ENCODE assay signal across 15 cellular contexts in the genomic region with DNA sequence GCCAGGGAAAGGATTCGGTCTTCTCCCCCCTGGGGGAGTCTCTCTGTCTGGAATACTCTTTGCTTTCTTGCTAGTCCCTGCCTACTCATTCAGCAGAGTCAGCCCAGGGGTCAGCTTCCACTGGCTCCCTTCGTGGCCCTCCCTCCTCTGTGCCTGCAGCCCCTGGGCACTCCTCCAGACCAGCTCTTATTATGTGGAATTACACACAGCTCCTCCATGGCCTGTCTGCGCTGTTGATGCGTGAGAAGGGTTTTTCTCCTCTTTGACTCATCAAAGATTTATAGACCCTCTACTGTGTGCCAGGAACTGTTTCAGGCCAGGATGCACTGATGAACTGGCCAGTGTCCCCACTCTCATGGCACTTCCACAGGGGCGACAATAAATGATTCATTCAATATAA. TPM values are rescaled to one million over a fixed set of nuclear protein-coding genes. Genes with fewer than 3 reads are reported as not detected.
DNase-seq lines count a peak whose midpoint lies in the region; TF ChIP-seq lines count a peak whose summit lies in the region.
"Had no signal": no experiment of that assay in that cellular context is flagged by ENCODE, and none has a peak within 500 bp of the region (broad histone marks: within the 10 kb centered on the region; RNA-seq: fewer than 3 reads in every experiment).

No MANE protein-coding gene starts in this region.

- no peak overlapping the region for H3K27ac Mint-ChIP-seq in HFFc6
- H3K27ac Mint-ChIP-seq: activated naive CD8-positive, alpha-beta T cell treated with anti-CD3 and anti-CD28 coated beads for 36 hours; dendritic cell treated with granulocyte-macrophage colony-stimulating factor and Interleukin-4, amounts not matched to agents 40 ng/mL and 50 ng/mL, for 4 days had no signal

- WGBS in esophagus squamous epithelium, 2 donors = 26 to 49% methylated on average over 4 to 5 of the region's 5 CpGs

- H3K36me3 ChIP-seq in esophagus squamous epithelium = no peaks in the 10 kb centered on the region

- H3K4me3 ChIP-seq in AG10803 (ENCODE audit: low read length) (no peak overlapping the region), astrocyte of the spinal cord (ENCODE audit: low read depth, low read length) (no peak overlapping the region), esophagus squamous epithelium (no peak overlapping the region)

- TF ChIP-seq POLR2A in esophagus squamous epithelium (IDR thresholded peaks at IDR 0.05) = no peak

- no peaks in the 10 kb centered on the region for H3K36me3 Mint-ChIP-seq in HFFc6 (ENCODE audit: low read depth)
- H3K36me3 Mint-ChIP-seq: activated naive CD8-positive, alpha-beta T cell treated with anti-CD3 and anti-CD28 coated beads for 36 hours had no signal

- H3K27ac ChIP-seq in esophagus squamous epithelium = no peak overlapping the region

- H3K9me3 Mint-ChIP-seq in HFFc6 = no peaks in the 10 kb centered on the region
- H3K9me3 Mint-ChIP-seq: activated naive CD8-positive, alpha-beta T cell treated with anti-CD3 and anti-CD28 coated beads for 36 hours; dendritic cell treated with granulocyte-macrophage colony-stimulating factor and Interleukin-4, amounts not matched to agents 40 ng/mL and 50 ng/mL, for 4 days had no signal

- H3K4me1 ChIP-seq in esophagus squamous epithelium = no peaks in the 10 kb centered on the region

- peaks cover 11% of the 10 kb centered on the region for H3K4me1 Mint-ChIP-seq in HFFc6 (ENCODE audit: low read depth)
- H3K4me1 Mint-ChIP-seq: activated naive CD8-positive, alpha-beta T cell treated with anti-CD3 and anti-CD28 coated beads for 36 hours had no signal

- intact Hi-C loops in esophagus squamous epithelium (cut with DNase I) = no loop called here

- TF ChIP-seq CTCF in AG10803 (conservative IDR thresholded peaks at IDR 0.05; ENCODE audit: low read length) = no peak
- no peak for TF ChIP-seq CTCF in HFFc6 (IDR thresholded peaks at IDR 0.05)
- no peak for TF ChIP-seq CTCF in astrocyte of the spinal cord (IDR thresholded peaks at IDR 0.05; ENCODE audit: low read depth, low read length)
- no peak for TF ChIP-seq CTCF in esophagus squamous epithelium (IDR thresholded peaks at IDR 0.05)

- peaks cover 2% of the 10 kb centered on the region; the same call in 1 of the 2 replicates for H3K27me3 Mint-ChIP-seq in HFFc6 (ENCODE audit: insufficient read depth)
- H3K27me3 Mint-ChIP-seq: dendritic cell treated with granulocyte-macrophage colony-stimulating factor and Interleukin-4, amounts not matched to agents 40 ng/mL and 50 ng/mL, for 4 days had no signal

- in situ Hi-C loops in astrocyte of the spinal cord (cut with HindIII; ENCODE audit: low sequenced_read_pairs) = no loop called here

- DNase-seq in AG10803 (ENCODE audit: low read depth) (peak; percentile 89), HFFc6 (peak; percentile 91), astrocyte of the spinal cord (ENCODE audit: low read depth, low spot score) (peak; percentile 89), medulla oblongata (ENCODE audit: extremely low spot score) (peak; percentile 68), NCI-H524 (lab: John Stamatoyannopoulos, UW) (no peak), esophagus squamous epithelium (lab: John Stamatoyannopoulos, UW) (no peak), mucosa of gallbladder (ENCODE audit: low spot score) (no peak)
- no peak for DNase-seq in activated naive CD4-positive, alpha-beta T cell (lab: John Stamatoyannopoulos, UW)
- DNase-seq: activated naive CD8-positive, alpha-beta T cell treated with anti-CD3 and anti-CD28 coated beads for 36 hours; hippocampal formation; NCI-H1694 treated with DMSO at 0.1 percent for 48 hours; T-helper 9 cell had no signal

- no peak overlapping the region for H3K4me3 Mint-ChIP-seq in HFFc6
- H3K4me3 Mint-ChIP-seq: activated naive CD8-positive, alpha-beta T cell treated with anti-CD3 and anti-CD28 coated beads for 36 hours; dendritic cell treated with granulocyte-macrophage colony-stimulating factor and Interleukin-4, amounts not matched to agents 40 ng/mL and 50 ng/mL, for 4 days had no signal

- peaks cover 0 to 7% (median 0%) of the 10 kb centered on the region in 4 donors for H3K27me3 ChIP-seq in esophagus squamous epithelium

- H3K9me3 ChIP-seq in esophagus squamous epithelium = no peaks in the 10 kb centered on the region

RNA-seq across cellular contexts. Expression of a gene that starts 44.4 kb away (rescaled TPM):
- under 1 TPM in 1 of 6 experiments, not detected in 5; 0.23 TPM for total RNA-seq in HFFc6 (2021; fragmentation: NEBNext Ultra II Directional; extraction: Animal tissue kit (Norgen Biotek cat#: 25700))
- not detected for total RNA-seq in esophagus squamous epithelium
- 0.29 TPM for total RNA-seq in mucosa of gallbladder
- total RNA-seq: activated CD8-positive, alpha-beta memory T cell treated with anti-CD3 and anti-CD28 coated beads for 36 hours; activated naive CD8-positive, alpha-beta T cell treated with anti-CD3 and anti-CD28 coated beads for 36 hours had no signal

RNA-seq across cellular contexts. Expression of a gene that starts 55.4 kb away (rescaled TPM):
- total RNA-seq in HFFc6 (2021; fragmentation: NEBNext Ultra II Directional; extraction: Animal tissue kit (Norgen Biotek cat#: 25700)) = not detected
- under 1 TPM in 1 of 4 donors, not detected in 3; 0.19 TPM for total RNA-seq in esophagus squamous epithelium
- 0.12 TPM for total RNA-seq in mucosa of gallbladder
- total RNA-seq: activated CD8-positive, alpha-beta memory T cell treated with anti-CD3 and anti-CD28 coated beads for 36 hours; H1 had no signal

Comparison
In these comparisons a context has a peak if more than half of its experiments do, and no peak if none do; other contexts are left out.
1. DNase-seq: peak in AG10803 (single experiment), HFFc6 (single experiment), astrocyte of the spinal cord (single experiment) and medulla oblongata (single experiment); none in NCI-H524 (0 of 2), activated naive CD4-positive, alpha-beta T cell (0 of 4), esophagus squamous epithelium (single experiment) and mucosa of gallbladder (single experiment).